Comparison of ENCODE assay signal across 8 cellular contexts in the genomic region with DNA sequence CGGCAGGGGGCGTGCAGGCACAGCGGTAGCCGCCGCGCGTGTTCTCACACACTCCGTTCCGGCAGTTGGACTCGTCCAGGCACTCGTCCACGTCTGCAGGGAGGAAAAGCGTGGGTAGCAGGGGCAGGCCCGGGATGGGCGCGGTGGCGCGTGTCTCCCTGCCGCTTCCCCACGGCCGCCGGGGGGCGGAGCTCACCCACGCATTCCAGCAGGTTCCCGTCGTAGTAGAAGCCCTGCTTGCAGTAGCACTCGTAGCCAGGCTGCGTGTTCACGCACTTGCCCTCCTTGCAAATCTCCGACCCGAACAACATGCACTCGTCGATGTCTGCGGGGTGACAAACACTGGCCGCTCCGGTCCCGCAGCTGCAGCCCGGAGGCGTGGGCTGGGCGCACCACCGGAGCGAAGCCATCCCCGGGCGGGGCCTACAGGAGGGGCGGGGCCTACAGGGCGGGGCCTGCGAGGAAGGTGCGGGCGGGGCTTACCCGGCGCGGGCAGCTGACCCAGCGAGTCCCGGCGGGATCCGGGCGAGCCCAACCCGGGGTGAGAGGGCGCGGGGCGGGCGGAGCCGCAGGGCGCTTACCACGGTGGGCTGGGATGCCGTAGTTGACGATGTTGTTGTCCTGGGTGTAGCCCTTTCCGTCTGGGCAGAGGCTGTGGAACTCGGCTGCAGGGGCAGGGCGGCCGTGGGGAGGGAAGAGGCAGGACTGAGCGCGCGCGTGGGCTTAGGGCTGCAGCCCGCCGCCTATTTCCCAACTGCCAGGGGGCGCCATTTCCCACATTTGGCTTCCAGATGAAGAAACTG. TPM values are rescaled to one million over a fixed set of nuclear protein-coding genes. Genes with fewer than 3 reads are reported as not detected.
DNase-seq lines count a peak whose midpoint lies in the region; ATAC-seq and TF ChIP-seq lines count a peak whose summit lies in the region.

No MANE protein-coding gene starts in this region.

- ATAC-seq in GM23338, result peak; percentile 72
- peak; percentile 92 to 93 for ATAC-seq in left cardiac atrium
- ATAC-seq in psoas muscle, result peak; percentile 85 to 95 (median 93)

- H3K9me2 ChIP-seq in GM23338 (ENCODE audit: insufficient read depth), result no peaks in the 10 kb centered on the region

- TF ChIP-seq POLR2A in adrenal gland (IDR thresholded peaks at IDR 0.05), result peak in 1 of 2 donors; percentile 41

- TF ChIP-seq CTCF in GM23338 (conservative IDR thresholded peaks at IDR 0.05; ENCODE audit: low read depth in 2 of 2) (peak; percentile 87 to 91), adrenal gland (IDR thresholded peaks at IDR 0.05) (peak; percentile 73 to 96 (median 94)), psoas muscle (IDR thresholded peaks at IDR 0.05) (peak; percentile 77)

- H3K4me1 Mint-ChIP-seq in GM23338, result peaks cover 4% of the 10 kb centered on the region

- no peaks in the 10 kb centered on the region; the same call in 1 of the 3 replicates for H3K36me3 Mint-ChIP-seq in GM23338 (ENCODE audit: low read depth)

- intact Hi-C loops in adrenal gland (cut with DNase I), result no loop called here
- intact Hi-C loops in left cardiac atrium (cut with DNase I), result loop anchor here (2.0 to 10.0 kb wide), 2 partner anchors 48 to 54 kb away; a partner anchor contains a TSS
- intact Hi-C loops in psoas muscle (cut with DNase I), result loop anchor here in 1 of 2 donors (1.0 to 5.0 kb wide), 3 partner anchors 32 to 112 kb away; a partner anchor contains a TSS

- peaks cover 44% of the 10 kb centered on the region for H3K27me3 ChIP-seq in GM23338 (ENCODE audit: insufficient read depth)
- no peaks in the 10 kb centered on the region for H3K27me3 ChIP-seq in adrenal gland
- no peaks in the 10 kb centered on the region for H3K27me3 ChIP-seq in psoas muscle (ENCODE audit: insufficient read depth in 3 of 3, low read length in 2 of 3)

- H3K27ac ChIP-seq in GM23338 (ENCODE audit: low read depth) (no peak overlapping the region), adrenal gland (peak overlapping the region; percentile 60 to 93 (median 84)), psoas muscle (peak overlapping the region; percentile 84), urinary bladder (ENCODE audit: low read depth) (peak overlapping the region; percentile 97)

- H3K36me3 ChIP-seq in GM23338 (ENCODE audit: insufficient read depth) (no peaks in the 10 kb centered on the region), adrenal gland (replicated peaks in 1 of 2) (peaks cover 0 to 29% of the 10 kb centered on the region in 2 donors), psoas muscle (ENCODE audit: insufficient read depth in 1 of 2, low read depth in 1 of 2) (peaks cover 0 to 63% of the 10 kb centered on the region in 2 donors), urinary bladder (ENCODE audit: insufficient read depth) (no peaks in the 10 kb centered on the region)

- H3K4me2 ChIP-seq in GM23338, result peak overlapping the region; percentile 87

- H3K9me3 ChIP-seq in adrenal gland (replicated peaks in 1 of 3) (no peaks in the 10 kb centered on the region), psoas muscle (no peaks in the 10 kb centered on the region)

- H3K79me2 ChIP-seq in GM23338 (replicated peaks; ENCODE audit: insufficient read depth), result no peaks in the 10 kb centered on the region

- H4K20me1 ChIP-seq in GM23338 (replicated peaks; ENCODE audit: insufficient read depth), result no peaks in the 10 kb centered on the region

- H3K4me3 ChIP-seq in GM23338, result peak overlapping the region; percentile 73
- peak overlapping the region in 2 of 4 donors; percentile 24 to 58 for H3K4me3 ChIP-seq in adrenal gland
- peak overlapping the region; percentile 65 for H3K4me3 ChIP-seq in psoas muscle
- peak overlapping the region; percentile 36 for H3K4me3 ChIP-seq in urinary bladder (ENCODE audit: low read depth, low read length)

- H3K9me3 Mint-ChIP-seq in GM23338, result no peaks in the 10 kb centered on the region; the same call in 2 of the 3 replicates

- peaks cover 35% of the 10 kb centered on the region for H3K27me3 Mint-ChIP-seq in GM23338 (ENCODE audit: insufficient read depth, low read depth, poor library complexity)

- peak overlapping the region; percentile 72; the same call in 1 of the 2 replicates for H2AFZ ChIP-seq in GM23338

- peak overlapping the region; percentile 77 for H3K4me3 Mint-ChIP-seq in GM23338

- 0 to 1% (median 0%) methylated on average over 11 to 78 of the region's 78 CpGs; no CpG with 5 or more reads in 1 of the 4 donors for WGBS in adrenal gland, 4 donors
- WGBS in psoas muscle, 3 donors, result 0% methylated on average over 57 to 78 of the region's 78 CpGs
- WGBS in urinary bladder, result under 1% methylated on average over 78 of the region's 78 CpGs

- H3K4me1 ChIP-seq in GM23338 (ENCODE audit: insufficient read depth) (peaks cover 5% of the 10 kb centered on the region; the same call in 1 of the 2 replicates), adrenal gland (replicated peaks in 1 of 2) (peaks cover 20 to 26% of the 10 kb centered on the region in 2 donors), psoas muscle (peaks cover 16% of the 10 kb centered on the region), urinary bladder (ENCODE audit: insufficient read depth) (no peaks in the 10 kb centered on the region)

- H3K27ac Mint-ChIP-seq in GM23338, result no peak overlapping the region

- DNase-seq in GM04504 (ENCODE audit: low read depth), result peak; percentile 79
- DNase-seq in GM23338 (ENCODE audit: low spot score), result peak; percentile 96
- DNase-seq in LHCN-M2 (ENCODE audit: low read depth), result peak; percentile 81
- peak; percentile 78 for DNase-seq in T follicular helper cell (ENCODE audit: low read depth)
- peak; percentile 90 to 95 (median 93) for DNase-seq in adrenal gland
- DNase-seq in left cardiac atrium, result peak; percentile 92
- peak; percentile 89 to 95 for DNase-seq in psoas muscle

- H3F3A ChIP-seq in GM23338 (replicated peaks; ENCODE audit: low read depth), result peaks cover 29% of the 10 kb centered on the region; the same call in 1 of the 2 replicates

TF ChIP-seq in GM23338, 12 proteins besides CTCF, POLR2A, EP300 and RAD21:
- TF ChIP-seq ZNF114 (CRISPR knock-in tag; IDR thresholded peaks at IDR 0.05), result no peak
- TF ChIP-seq POLR2AphosphoS5 (IDR thresholded peaks at IDR 0.05; ENCODE audit: low read depth), result peak; percentile 70
- TF ChIP-seq ZNF331 (CRISPR knock-in tag; IDR thresholded peaks at IDR 0.05; ENCODE audit: low read depth), result no peak

RNA-seq across cellular contexts. Expression of a gene that starts 15.6 kb away (rescaled TPM):
- 55.1 and 66.1 TPM in 2 replicates for total RNA-seq in GM23338 (2014; rRNA removed; shearing (Covaris generic))
- polyA plus RNA-seq in GM23338 (2016; fragmentation: Nextera tagmentation; extraction: Ambion mirVana) (52.7 and 61.7 TPM in 2 replicates), adrenal gland (100 to 1,000 TPM in 2 of 3 donors, 10 to 100 TPM in 1; 52.3 to 395 (median 329) TPM), psoas muscle (10 to 100 TPM; 66.9 to 87.4 (median 79.4) TPM), urinary bladder (82.0 TPM)
- total RNA-seq in LHCN-M2 (2014; rRNA removed) (104 and 113 TPM in 2 replicates), adrenal gland (100 to 1,000 TPM; 105 to 240 (median 145) TPM), left cardiac atrium (10 to 100 TPM; 51.5 to 67.3 TPM), psoas muscle (100 to 1,000 TPM in 1 of 4 donors, 10 to 100 TPM in 3; 77.8 to 106 (median 92.6) TPM), urinary bladder (43.4 TPM)
- polyA plus RNA-seq in LHCN-M2 (2012), result 81.2 TPM

RNA-seq across cellular contexts. Expression of a gene that starts 17.7 kb away (rescaled TPM):
- total RNA-seq in GM23338 (2014; rRNA removed; shearing (Covaris generic)), result 29.2 and 29.8 TPM in 2 replicates
- 9.5 and 11.9 TPM in 2 replicates for polyA plus RNA-seq in GM23338 (2016; fragmentation: Nextera tagmentation; extraction: Ambion mirVana)
- 17.1 and 27.3 TPM in 2 replicates for total RNA-seq in LHCN-M2 (2014; rRNA removed)
- 13.1 TPM for polyA plus RNA-seq in LHCN-M2 (2012)
- 100 to 1,000 TPM in 7 of 8 donors, 10 to 100 TPM in 1; 70.9 to 362 (median 221) TPM for total RNA-seq in adrenal gland
- polyA plus RNA-seq in adrenal gland, result 100 to 1,000 TPM in 2 of 3 donors, 10 to 100 TPM in 1; 40.2 to 323 (median 265) TPM
- 10 to 100 TPM; 85.6 to 96.2 TPM for total RNA-seq in left cardiac atrium
- total RNA-seq in psoas muscle, result 10 to 100 TPM; 27.9 to 82.3 (median 51.4) TPM
- polyA plus RNA-seq in psoas muscle, result 10 to 100 TPM; 12.7 to 19.2 (median 17.2) TPM
- 58.5 TPM for total RNA-seq in urinary bladder
- polyA plus RNA-seq in urinary bladder, result 145 TPM

RNA-seq across cellular contexts. Expression of a gene that starts 29.8 kb away (rescaled TPM):
- 78.1 and 78.6 TPM in 2 replicates for total RNA-seq in GM23338 (2014; rRNA removed; shearing (Covaris generic))
- 140 and 148 TPM in 2 replicates for polyA plus RNA-seq in GM23338 (2016; fragmentation: Nextera tagmentation; extraction: Ambion mirVana)
- total RNA-seq in LHCN-M2 (2014; rRNA removed), result 50.4 and 57.8 TPM in 2 replicates
- polyA plus RNA-seq in LHCN-M2 (2012), result 77.3 TPM
- total RNA-seq in adrenal gland, result 10 to 100 TPM; 34.0 to 83.4 (median 54.2) TPM
- 100 to 1,000 TPM in 2 of 3 donors, 1 to 10 TPM in 1; 9.4 to 135 (median 120) TPM for polyA plus RNA-seq in adrenal gland
- 10 to 100 TPM; 24.6 to 35.0 TPM for total RNA-seq in left cardiac atrium
- total RNA-seq in psoas muscle, result 10 to 100 TPM; 31.6 to 43.5 (median 38.0) TPM
- polyA plus RNA-seq in psoas muscle, result 100 to 1,000 TPM in 1 of 3 donors, 10 to 100 TPM in 2; 58.8 to 118 (median 94.2) TPM
- total RNA-seq in urinary bladder, result 14.6 TPM
- 94.9 TPM for polyA plus RNA-seq in urinary bladder

RNA-seq across cellular contexts. Expression of a gene that starts 31.8 kb away (rescaled TPM):
- 16.0 and 18.2 TPM in 2 replicates for total RNA-seq in GM23338 (2014; rRNA removed; shearing (Covaris generic))
- polyA plus RNA-seq in GM23338 (2016; fragmentation: Nextera tagmentation; extraction: Ambion mirVana), result 13.0 and 13.9 TPM in 2 replicates
- 49.6 and 67.9 TPM in 2 replicates for total RNA-seq in LHCN-M2 (2014; rRNA removed)
- polyA plus RNA-seq in LHCN-M2 (2012), result 59.8 TPM
- total RNA-seq in adrenal gland, result 10 to 100 TPM; 28.1 to 77.1 (median 46.7) TPM
- polyA plus RNA-seq in adrenal gland, result 10 to 100 TPM in 2 of 3 donors, 1 to 10 TPM in 1; 7.0 to 64.4 (median 50.1) TPM
- total RNA-seq in left cardiac atrium, result 10 to 100 TPM; 33.5 to 34.5 TPM
- total RNA-seq in psoas muscle, result 100 to 1,000 TPM in 1 of 4 donors, 10 to 100 TPM in 3; 59.0 to 110 (median 66.9) TPM
- 100 to 1,000 TPM in 1 of 3 donors, 10 to 100 TPM in 2; 66.9 to 112 (median 67.4) TPM for polyA plus RNA-seq in psoas muscle
- total RNA-seq in urinary bladder, result 10.9 TPM
- polyA plus RNA-seq in urinary bladder, result 82.7 TPM

RNA-seq across cellular contexts. Expression of a gene that starts 35.4 kb away (rescaled TPM):
- total RNA-seq in GM23338 (2014; rRNA removed; shearing (Covaris generic)), result 10.9 and 12.6 TPM in 2 replicates
- polyA plus RNA-seq in GM23338 (2016; fragmentation: Nextera tagmentation; extraction: Ambion mirVana) (1.4 and 2.9 TPM in 2 replicates), adrenal gland (10 to 100 TPM in 2 of 3 donors, 1 to 10 TPM in 1; 8.7 to 68.0 (median 33.9) TPM), psoas muscle (100 to 1,000 TPM; 114 to 177 (median 170) TPM), urinary bladder (178 TPM)
- total RNA-seq in LHCN-M2 (2014; rRNA removed) (44.0 and 49.1 TPM in 2 replicates), adrenal gland (10 to 100 TPM; 12.8 to 56.3 (median 36.0) TPM), left cardiac atrium (10 to 100 TPM; 53.4 to 61.0 TPM), psoas muscle (100 to 1,000 TPM; 208 to 345 (median 282) TPM), urinary bladder (45.9 TPM)
- 40.6 TPM for polyA plus RNA-seq in LHCN-M2 (2012)

Comparison
In these comparisons a context has a peak if more than half of its experiments do, and no peak if none do; other contexts are left out.
1. intact Hi-C loops: an anchor here in left cardiac atrium (2.0 to 10.0 kb wide); none called in adrenal gland.